21 cellular contexts compared by ENCODE assay signal in genomic region chr2:88171966-88172365, GRCh38. TPM values are rescaled to one million over a fixed set of nuclear protein-coding genes. Genes with fewer than 3 reads are reported as not detected.
DNase-seq lines count a peak whose midpoint lies in the region; ATAC-seq, FAIRE-seq and TF ChIP-seq lines count a peak whose summit lies in the region.
"Had no signal": no experiment of that assay in that cellular context is flagged by ENCODE, and none has a peak within 500 bp of the region (broad histone marks: within the 10 kb centered on the region; RNA-seq: fewer than 3 reads in every experiment).

No MANE protein-coding gene starts in this region.

- intact Hi-C loops in activated naive CD4-positive, alpha-beta T cell treated with anti-CD3 and anti-CD28 coated beads for 36 hours (cut with micrococcal nuclease), result no loop called here
- intact Hi-C loops in gastrocnemius medialis (cut with DNase I; ENCODE audit: low total_unique reads), result loop anchor here (10.0 kb wide), 1 partner anchor 493 kb away; no protein-coding TSS in a partner anchor

- peak overlapping the region; percentile 79 for H3K4me3 Mint-ChIP-seq in activated naive CD4-positive, alpha-beta T cell treated with anti-CD3 and anti-CD28 coated beads, Interleukin-2, amount 50 U/mL, for 24 hours
- no peak overlapping the region for H3K4me3 Mint-ChIP-seq in activated naive CD4-positive, alpha-beta T cell treated with anti-CD3 and anti-CD28 coated beads for 36 hours
- H3K4me3 Mint-ChIP-seq in WTC11 (peak overlapping the region; percentile 80), memory B cell (no peak overlapping the region)
- no peak overlapping the region for H3K4me3 Mint-ChIP-seq in activated T-cell treated with anti-CD3 and anti-CD28 coated beads, Interleukin-2, amount 50 U/mL, for 24 hours

- H3K27ac Mint-ChIP-seq in activated naive CD4-positive, alpha-beta T cell treated with anti-CD3 and anti-CD28 coated beads, Interleukin-2, amount 50 U/mL, for 24 hours, result no peak overlapping the region
- no peak overlapping the region for H3K27ac Mint-ChIP-seq in activated naive CD4-positive, alpha-beta T cell treated with anti-CD3 and anti-CD28 coated beads for 36 hours
- H3K27ac Mint-ChIP-seq in WTC11 (no peak overlapping the region), memory B cell (peak overlapping the region; percentile 78)
- no peak overlapping the region for H3K27ac Mint-ChIP-seq in activated T-cell treated with anti-CD3 and anti-CD28 coated beads, Interleukin-2, amount 50 U/mL, for 24 hours

- H3K4me3 ChIP-seq in gastrocnemius medialis, result no peak overlapping the region

- TF ChIP-seq CTCF in WTC11 (IDR thresholded peaks at IDR 0.05) (no peak), gastrocnemius medialis (IDR thresholded peaks at IDR 0.05 in 4 of 5, conservative IDR thresholded peaks at IDR 0.05 in 1 of 5) (no peak)

- FAIRE-seq in HTR-8/SVneo (lab: Jason Lieb, UNC), result no peak
- FAIRE-seq: GM12891, GM19239 had no signal

- in situ Hi-C loops in gastrocnemius medialis (cut with MboI; ENCODE audit: low sequenced_read_pairs in 4 of 4) (no loop called here), ACHN (cut with HindIII; ENCODE audit: low pct_ligation_motif_present, low pct_unique_long_range_greater_than_20kb, low sequenced_read_pairs) (no loop called here)

- CTCF ChIA-PET in activated naive CD4-positive, alpha-beta T cell treated with anti-CD3 and anti-CD28 coated beads for 36 hours (lab: Charles Lee), result interaction anchor here (0.5 to 3.4 kb wide), 3 partner anchors 11 to 111 kb away, joined by 4 to 19 read pairs (median 8); no protein-coding TSS in a partner anchor
- CTCF ChIA-PET in WTC11 (lab: Charles Lee), result interaction anchor here (0.8 to 1.0 kb wide), 3 partner anchors 12 to 20 kb away, joined by 3 to 4 read pairs (median 4); no protein-coding TSS in a partner anchor

- H3K4me1 ChIP-seq in gastrocnemius medialis, result peaks cover 47 to 54% of the 10 kb centered on the region in 2 donors

- H3K27ac ChIP-seq in gastrocnemius medialis, result peak overlapping the region in 3 of 4 donors; percentile 96 to 98 (median 97)
- H3K27ac ChIP-seq: C4-2B had no signal

- no peaks in the 10 kb centered on the region for H3K9me3 Mint-ChIP-seq in activated naive CD4-positive, alpha-beta T cell treated with anti-CD3 and anti-CD28 coated beads, Interleukin-2, amount 50 U/mL, for 24 hours
- peaks cover 3% of the 10 kb centered on the region for H3K9me3 Mint-ChIP-seq in activated naive CD4-positive, alpha-beta T cell treated with anti-CD3 and anti-CD28 coated beads for 36 hours
- H3K9me3 Mint-ChIP-seq in WTC11 (peaks cover 10% of the 10 kb centered on the region; the same call in 1 of the 2 replicates), memory B cell (peaks cover 3% of the 10 kb centered on the region)
- H3K9me3 Mint-ChIP-seq in activated T-cell treated with anti-CD3 and anti-CD28 coated beads, Interleukin-2, amount 50 U/mL, for 24 hours, result no peaks in the 10 kb centered on the region

- DNase-seq in activated naive CD4-positive, alpha-beta T cell treated with anti-CD3 and anti-CD28 coated beads for 36 hours, result no peak
- DNase-seq in WTC11 (ENCODE audit: low spot score) (no peak), memory B cell (ENCODE audit: low spot score in 2 of 2) (no peak), gastrocnemius medialis (no peak), ACHN (no peak), HTR-8/SVneo (ENCODE audit: insufficient read length, low spot score) (no peak)
- no peak for DNase-seq in activated T-cell treated with anti-CD3 and anti-CD28 coated beads, Interleukin-2, amount 50 U/mL, for 24 hours
- DNase-seq: 8988T, DMS79, HCEC 1CT, IMR-90, NCI-H1417 treated with DMSO at 0.1 percent for 48 hours, NCI-H2081, NCI-H526 treated with DMSO at 0.1 percent for 48 hours had no signal

- H3K9me3 ChIP-seq in gastrocnemius medialis, result no peaks in the 10 kb centered on the region

- no peaks in the 10 kb centered on the region for H3K36me3 Mint-ChIP-seq in activated naive CD4-positive, alpha-beta T cell treated with anti-CD3 and anti-CD28 coated beads, Interleukin-2, amount 50 U/mL, for 24 hours
- H3K36me3 Mint-ChIP-seq in activated naive CD4-positive, alpha-beta T cell treated with anti-CD3 and anti-CD28 coated beads for 36 hours (ENCODE audit: low read depth), result no peaks in the 10 kb centered on the region
- peaks cover 6% of the 10 kb centered on the region; the same call in 1 of the 2 replicates for H3K36me3 Mint-ChIP-seq in WTC11
- H3K36me3 Mint-ChIP-seq in memory B cell, result no peaks in the 10 kb centered on the region
- no peaks in the 10 kb centered on the region for H3K36me3 Mint-ChIP-seq in activated T-cell treated with anti-CD3 and anti-CD28 coated beads, Interleukin-2, amount 50 U/mL, for 24 hours (ENCODE audit: low read depth)

- no peaks in the 10 kb centered on the region for H3K27me3 Mint-ChIP-seq in activated naive CD4-positive, alpha-beta T cell treated with anti-CD3 and anti-CD28 coated beads, Interleukin-2, amount 50 U/mL, for 24 hours
- H3K27me3 Mint-ChIP-seq in activated naive CD4-positive, alpha-beta T cell treated with anti-CD3 and anti-CD28 coated beads for 36 hours (ENCODE audit: low read depth), result peaks cover 8% of the 10 kb centered on the region
- H3K27me3 Mint-ChIP-seq in WTC11 (ENCODE audit: low read depth) (no peaks in the 10 kb centered on the region), memory B cell (no peaks in the 10 kb centered on the region)
- peaks cover 19% of the 10 kb centered on the region for H3K27me3 Mint-ChIP-seq in activated T-cell treated with anti-CD3 and anti-CD28 coated beads, Interleukin-2, amount 50 U/mL, for 24 hours

- ATAC-seq in WTC11 (no peak), memory B cell (ENCODE audit: low read depth) (no peak), gastrocnemius medialis (no peak)

- peaks cover 13% of the 10 kb centered on the region for H3K4me1 Mint-ChIP-seq in activated naive CD4-positive, alpha-beta T cell treated with anti-CD3 and anti-CD28 coated beads, Interleukin-2, amount 50 U/mL, for 24 hours
- H3K4me1 Mint-ChIP-seq in activated naive CD4-positive, alpha-beta T cell treated with anti-CD3 and anti-CD28 coated beads for 36 hours (ENCODE audit: low read depth), result peaks cover 2% of the 10 kb centered on the region
- H3K4me1 Mint-ChIP-seq in WTC11 (peaks cover 26% of the 10 kb centered on the region), memory B cell (peaks cover 9% of the 10 kb centered on the region)
- H3K4me1 Mint-ChIP-seq in activated T-cell treated with anti-CD3 and anti-CD28 coated beads, Interleukin-2, amount 50 U/mL, for 24 hours (ENCODE audit: low read depth), result peaks cover 6% of the 10 kb centered on the region

- H3K27me3 ChIP-seq in gastrocnemius medialis, result no peaks in the 10 kb centered on the region

- no peaks in the 10 kb centered on the region for H3K36me3 ChIP-seq in gastrocnemius medialis

- POLR2A ChIA-PET in WTC11 (lab: Charles Lee), result no interaction called here

- TF ChIP-seq POLR2A in gastrocnemius medialis (IDR thresholded peaks at IDR 0.05), result no peak

TF ChIP-seq in WTC11, 78 proteins besides CTCF, POLR2A, EP300 and RAD21 (continues in another document):
- no peak for TF ChIP-seq HMGA2 (CRISPR knock-in tag; IDR thresholded peaks at IDR 0.05)
- no peak for TF ChIP-seq USF2 (CRISPR knock-in tag; IDR thresholded peaks at IDR 0.05)
- TF ChIP-seq E2F1 (CRISPR knock-in tag; IDR thresholded peaks at IDR 0.05), result no peak
- TF ChIP-seq CBFB (CRISPR knock-in tag; IDR thresholded peaks at IDR 0.05; ENCODE audit: low read depth), result no peak
- no peak for TF ChIP-seq MLX (CRISPR knock-in tag; IDR thresholded peaks at IDR 0.05)
- no peak for TF ChIP-seq ATF2 (CRISPR knock-in tag; IDR thresholded peaks at IDR 0.05; ENCODE audit: borderline replicate concordance, low read depth)
- TF ChIP-seq SP1 (CRISPR knock-in tag; conservative IDR thresholded peaks at IDR 0.05), result no peak
- no peak for TF ChIP-seq OVOL2 (CRISPR knock-in tag; IDR thresholded peaks at IDR 0.05; ENCODE audit: borderline replicate concordance)

RNA-seq across cellular contexts. Expression of gene THNSL2, which starts 1.8 kb away (rescaled TPM):
- under 1 TPM; 0.10 to 0.21 TPM for total RNA-seq in activated naive CD4-positive, alpha-beta T cell treated with anti-CD3 and anti-CD28 coated beads for 36 hours
- total RNA-seq in WTC11 (2021) (10.5 to 15.7 TPM (median 15.1 TPM) in 3 replicates), gastrocnemius medialis (10 to 100 TPM; 11.4 to 77.4 (median 47.1) TPM)
- total RNA-seq: G401, IMR-90, OCI-LY7 had no signal

RNA-seq across cellular contexts. Expression of gene FABP1, which starts 44.1 kb away (rescaled TPM):
- total RNA-seq in activated naive CD4-positive, alpha-beta T cell treated with anti-CD3 and anti-CD28 coated beads for 36 hours, result not detected
- 0.39 to 1.1 TPM (median 0.46 TPM) in 3 replicates for total RNA-seq in WTC11 (2021)
- total RNA-seq in gastrocnemius medialis, result 10 to 100 TPM in 1 of 4 donors, 1 to 10 TPM in 2, under 1 TPM in 1; 0.41 to 11.6 (median 5.2) TPM
- total RNA-seq: G401, IMR-90, LHCN-M2, OCI-LY7 had no signal

Comparison
In these comparisons a context has a peak if more than half of its experiments do, and no peak if none do; other contexts are left out.
1. H3K4me3 Mint-ChIP-seq: peak in activated naive CD4-positive, alpha-beta T cell treated with anti-CD3 and anti-CD28 coated beads, Interleukin-2, amount 50 U/mL, for 24 hours (single experiment) and WTC11 (single experiment); none in activated naive CD4-positive, alpha-beta T cell treated with anti-CD3 and anti-CD28 coated beads for 36 hours (single experiment), memory B cell (single experiment) and activated T-cell treated with anti-CD3 and anti-CD28 coated beads, Interleukin-2, amount 50 U/mL, for 24 hours (single experiment).